In genomic region chrX:63560601-63561218, GRCh38 we compare ENCODE assay signal across 8 cellular contexts.
DNase-seq lines count a peak whose midpoint lies in the region; ATAC-seq and TF ChIP-seq lines count a peak whose summit lies in the region.

No MANE protein-coding gene starts in this region.

- H3K4me3 ChIP-seq in choroid plexus epithelial cell (ENCODE audit: low read depth, low read length) = peak overlapping the region; percentile 82

- DNase-seq in AG08396 (ENCODE audit: low spot score) (peak; percentile 59), NCI-H2227 treated with DMSO at 0.1 percent for 48 hours (lab: John Stamatoyannopoulos, UW) (peak; percentile 53), choroid plexus epithelial cell (ENCODE audit: low read depth) (peak; percentile 82), kidney tubule cell (ENCODE audit: low spot score) (peak; percentile 67)
- DNase-seq in stimulated activated CD4-positive, alpha-beta T cell treated with anti-CD3 and anti-CD28 coated beads, Interleukin-15, amount 100 ng/mL, for 48 hours (ENCODE audit: low read depth in 2 of 2) = peak; percentile 35 to 41

- ATAC-seq in GM18907 (IDR thresholded peaks at IDR 0.05; ENCODE audit: unreplicated experiment) (peak; percentile 98), HG03159 (IDR thresholded peaks at IDR 0.05; ENCODE audit: unreplicated experiment) (peak; percentile 99)
- ATAC-seq in activated CD4-positive, CD25-positive, alpha-beta regulatory T cell treated with anti-CD3 and anti-CD28 coated beads, Interleukin-2, amount 50 U/mL, for 24 hours = peak; percentile 89 to 96

- TF ChIP-seq CTCF in choroid plexus epithelial cell (conservative IDR thresholded peaks at IDR 0.05; ENCODE audit: low read depth, low read length) = no peak

Comparison
In these comparisons a context has a peak if more than half of its experiments do, and no peak if none do; other contexts are left out.
1. Peak in every context shown above with its lines: DNase-seq, ATAC-seq and H3K4me3 ChIP-seq.